8 cellular contexts compared by ENCODE assay signal in genomic region chrX:44643723-44644122, GRCh38.
"Had no signal": no experiment of that assay in that cellular context is flagged by ENCODE, and none has a peak within 500 bp of the region (broad histone marks: within the 10 kb centered on the region; RNA-seq: fewer than 3 reads in every experiment).

No MANE protein-coding gene starts in this region.

- FAIRE-seq: G401.6, GM12878, GM12891, GM12892, GM18507, GM19239 had no signal

- DNase-seq: GDM1, GF-D8 had no signal

- ATAC-seq: GM12878 had no signal

- H3K4me3 ChIP-seq: GM12878 had no signal
